ENCODE assay signal across 14 cellular contexts in genomic region chr14:76486251-76486743, GRCh38.
DNase-seq lines count a peak whose midpoint lies in the region; ATAC-seq, FAIRE-seq and TF ChIP-seq lines count a peak whose summit lies in the region.
"Had no signal": no experiment of that assay in that cellular context is flagged by ENCODE, and none has a peak within 500 bp of the region (broad histone marks: within the 10 kb centered on the region; RNA-seq: fewer than 3 reads in every experiment).

No MANE protein-coding gene starts in this region.

- H3K4me3 ChIP-seq in GM23338 (no peak overlapping the region), HepG2 (replicated peaks in 1 of 3; ENCODE audit: insufficient read depth in 1 of 3, low read depth in 2 of 3, low read length in 3 of 3) (no peak overlapping the region)
- H3K4me3 ChIP-seq: lower lobe of right lung, skin epidermis had no signal

- TF ChIP-seq RAD21 in HepG2 (CRISPR knock-in tag; IDR thresholded peaks at IDR 0.05), result no peak

- H3K79me2 ChIP-seq in GM23338 (replicated peaks; ENCODE audit: insufficient read depth) (no peaks in the 10 kb centered on the region), HepG2 (ENCODE audit: insufficient read depth, low read length) (no peaks in the 10 kb centered on the region)

- H3K27me3 Mint-ChIP-seq in GM23338 (ENCODE audit: insufficient read depth, low read depth, poor library complexity) (no peaks in the 10 kb centered on the region), nephron progenitor cell (ENCODE audit: low read depth, poor library complexity) (peaks cover 64% of the 10 kb centered on the region)
- H3K27me3 Mint-ChIP-seq in activated CD8-positive, alpha-beta T cell treated with anti-CD3 and anti-CD28 coated beads, Interleukin-2, amount 10 ng/mL, durations not matched to agents 7 days and 5 days (ENCODE audit: low read depth), result no peaks in the 10 kb centered on the region

- in situ Hi-C loops in HepG2 (cut with HindIII; ENCODE audit: extremely low pct_ligation_motif_present, low pct_unique_long_range_greater_than_20kb), result no loop called here

- peaks cover 17% of the 10 kb centered on the region for H3K4me1 Mint-ChIP-seq in GM23338
- H3K4me1 Mint-ChIP-seq in nephron progenitor cell, result peaks cover 64% of the 10 kb centered on the region
- H3K4me1 Mint-ChIP-seq in activated CD8-positive, alpha-beta T cell treated with anti-CD3 and anti-CD28 coated beads, Interleukin-2, amount 10 ng/mL, durations not matched to agents 7 days and 5 days (ENCODE audit: low read depth), result no peaks in the 10 kb centered on the region

- no peaks in the 10 kb centered on the region for H3K36me3 ChIP-seq in GM23338 (ENCODE audit: insufficient read depth)
- H3K36me3 ChIP-seq in HepG2 (replicated peaks in 1 of 2; ENCODE audit: control insufficient read depth in 1 of 2, insufficient read depth in 2 of 2, low read length in 2 of 2), result no peaks in the 10 kb centered on the region
- H3K36me3 ChIP-seq: lower lobe of right lung had no signal

- FAIRE-seq in HepG2 (lab: Jason Lieb, UNC), result no peak

- H3K9me2 ChIP-seq in GM23338 (ENCODE audit: insufficient read depth), result 0 out of 2 replicates have a peak, but pooled peaks cover 6% of the 10 kb centered on the region

- ATAC-seq in GM23338 (peak; percentile 37), HepG2 (no peak)
- ATAC-seq in activated CD8-positive, alpha-beta T cell treated with anti-CD3 and anti-CD28 coated beads, Interleukin-2, amount 10 ng/mL, durations not matched to agents 7 days and 5 days, result no peak
- ATAC-seq: lower lobe of right lung had no signal

- no peak for TF ChIP-seq POLR2A in HepG2 (IDR thresholded peaks at IDR 0.05; ENCODE audit: insufficient read depth in 1 of 2, low read depth in 2 of 2, low read length in 2 of 2)

- BruUV-seq in HepG2 (replicated peaks; lab: Mats Ljungman, UMichigan), result no TSS peak

- TF ChIP-seq EP300 in HepG2 (IDR thresholded peaks at IDR 0.05; ENCODE audit: low read depth in 2 of 2, low read length in 2 of 2), result no peak
- TF ChIP-seq EP300 in HepG2 (CRISPR knock-in tag; IDR thresholded peaks at IDR 0.05; ENCODE audit: borderline replicate concordance), result no peak

- H3K9me3 ChIP-seq in HepG2 (ENCODE audit: low read length), result no peaks in the 10 kb centered on the region
- H3K9me3 ChIP-seq: lower lobe of right lung had no signal

- no peak for DNase-seq in GM23338 (ENCODE audit: low spot score)
- peak; percentile 10 to 25 for DNase-seq in NCI-H1930 (lab: John Stamatoyannopoulos, UW)
- DNase-seq in NCI-H748 treated with DMSO at 0.1 percent for 48 hours (lab: John Stamatoyannopoulos, UW), result peak; percentile 98
- DNase-seq in nephron progenitor cell, result peak; percentile 31
- no peak for DNase-seq in HepG2 (ENCODE audit: low spot score)
- DNase-seq in SKM-1 (lab: John Stamatoyannopoulos, UW; ENCODE audit: unreplicated experiment), result no peak
- DNase-seq in SW 1271 (lab: John Stamatoyannopoulos, UW), result no peak
- no peak for DNase-seq in activated CD8-positive, alpha-beta T cell treated with anti-CD3 and anti-CD28 coated beads, Interleukin-2, amount 10 ng/mL, durations not matched to agents 7 days and 5 days
- DNase-seq: activated CD4-positive, alpha-beta T cell treated with anti-CD3 and anti-CD28 coated beads for 48 hours; activated T-cell treated with anti-CD3 and anti-CD28 coated beads, Interleukin-2, amount 50 U/mL, for 48 hours; anterior cingulate cortex; C1 segment of cervical spinal cord; lower lobe of right lung had no signal

- H3K27ac Mint-ChIP-seq in GM23338, result 0 out of 2 replicates have a peak overlapping the region, but pooled peaks have one; percentile 3
- H3K27ac Mint-ChIP-seq in nephron progenitor cell, result peak overlapping the region; percentile 15
- H3K27ac Mint-ChIP-seq in activated CD8-positive, alpha-beta T cell treated with anti-CD3 and anti-CD28 coated beads, Interleukin-2, amount 10 ng/mL, durations not matched to agents 7 days and 5 days, result no peak overlapping the region

- H3K27ac ChIP-seq in GM23338 (ENCODE audit: low read depth), result no peak overlapping the region
- no peak overlapping the region for H3K27ac ChIP-seq in HepG2 (ENCODE audit: extremely low read length, insufficient read depth, low read length)
- H3K27ac ChIP-seq: lower lobe of right lung, skin epidermis had no signal

- no peak overlapping the region for H3K9ac ChIP-seq in HepG2 (ENCODE audit: insufficient read depth, low read depth, low read length)

- H3K27me3 ChIP-seq in GM23338 (ENCODE audit: insufficient read depth) (no peaks in the 10 kb centered on the region), HepG2 (ENCODE audit: control insufficient read depth in 1 of 2, insufficient read depth in 2 of 2, low read length in 2 of 2) (peaks cover 0 to 1% of the 10 kb centered on the region in 2 experiments; a peak in 3 of 5 replicates)

- no peaks in the 10 kb centered on the region for H3K9me3 Mint-ChIP-seq in GM23338
- no peaks in the 10 kb centered on the region for H3K9me3 Mint-ChIP-seq in nephron progenitor cell
- H3K9me3 Mint-ChIP-seq in activated CD8-positive, alpha-beta T cell treated with anti-CD3 and anti-CD28 coated beads, Interleukin-2, amount 10 ng/mL, durations not matched to agents 7 days and 5 days (ENCODE audit: insufficient read depth), result no peaks in the 10 kb centered on the region

- H3K4me3 Mint-ChIP-seq in GM23338, result no peak overlapping the region
- H3K4me3 Mint-ChIP-seq in nephron progenitor cell, result peak overlapping the region; percentile 43
- H3K4me3 Mint-ChIP-seq in activated CD8-positive, alpha-beta T cell treated with anti-CD3 and anti-CD28 coated beads, Interleukin-2, amount 10 ng/mL, durations not matched to agents 7 days and 5 days, result no peak overlapping the region

- TF ChIP-seq CTCF in GM23338 (conservative IDR thresholded peaks at IDR 0.05; ENCODE audit: low read depth in 2 of 2) (no peak), nephron progenitor cell (IDR thresholded peaks at IDR 0.05) (no peak), HepG2 (CRISPR knock-in tag; IDR thresholded peaks at IDR 0.05) (no peak)

- CTCF ChIA-PET in HepG2 (lab: Yijun Ruan, JAX; ENCODE audit: low intra/inter-chr PET ratio, low total read pairs), result no interaction called here
- CTCF ChIA-PET in activated CD8-positive, alpha-beta T cell treated with anti-CD3 and anti-CD28 coated beads, Interleukin-2, amount 10 ng/mL, durations not matched to agents 7 days and 5 days (lab: Charles Lee), result no interaction called here

- H2AFZ ChIP-seq in GM23338 (peak overlapping the region; percentile 90), HepG2 (ENCODE audit: low read length) (no peak overlapping the region)

- intact Hi-C loops in HepG2 (cut with micrococcal nuclease; ENCODE audit: unreplicated experiment), result no loop called here

- H3K36me3 Mint-ChIP-seq in GM23338 (ENCODE audit: low read depth) (no peaks in the 10 kb centered on the region), nephron progenitor cell (ENCODE audit: low read depth) (no peaks in the 10 kb centered on the region)
- no peaks in the 10 kb centered on the region for H3K36me3 Mint-ChIP-seq in activated CD8-positive, alpha-beta T cell treated with anti-CD3 and anti-CD28 coated beads, Interleukin-2, amount 10 ng/mL, durations not matched to agents 7 days and 5 days (ENCODE audit: low read depth)

- H3F3A ChIP-seq in GM23338 (replicated peaks; ENCODE audit: low read depth), result no peaks in the 10 kb centered on the region

- H3K4me1 ChIP-seq in GM23338 (ENCODE audit: insufficient read depth) (peaks cover 6% of the 10 kb centered on the region), HepG2 (ENCODE audit: insufficient read depth, low read length) (no peaks in the 10 kb centered on the region)
- H3K4me1 ChIP-seq: lower lobe of right lung had no signal

- WGBS in HepG2 (ENCODE audit: low lambda C conversion rate), result 2% methylated on average over 4 of the region's 7 CpGs

- H3K4me2 ChIP-seq in GM23338, result 0 out of 2 replicates have a peak overlapping the region, but pooled peaks have one; percentile 26
- H3K4me2 ChIP-seq in HepG2 (ENCODE audit: low read depth, low read length), result no peak overlapping the region

- H4K20me1 ChIP-seq in GM23338 (replicated peaks; ENCODE audit: insufficient read depth), result no peaks in the 10 kb centered on the region
- H4K20me1 ChIP-seq in HepG2 (ENCODE audit: insufficient read depth, low read length), result no peaks in the 10 kb centered on the region

- POLR2A ChIA-PET in HepG2 (lab: Yijun Ruan, JAX), result no interaction called here
- POLR2A ChIA-PET in activated CD8-positive, alpha-beta T cell treated with anti-CD3 and anti-CD28 coated beads, Interleukin-2, amount 10 ng/mL, durations not matched to agents 7 days and 5 days (lab: Charles Lee), result no interaction called here

TF ChIP-seq in GM23338, 12 proteins besides CTCF, POLR2A, EP300 and RAD21 (continues in another document):
- TF ChIP-seq EZH2phosphoT487 (IDR thresholded peaks at IDR 0.05; ENCODE audit: unreplicated experiment), result no peak

TF ChIP-seq in HepG2, 621 proteins besides CTCF, POLR2A, EP300 and RAD21 (continues in another document):
- TF ChIP-seq ZNF770 (CRISPR knock-in tag; IDR thresholded peaks at IDR 0.05) (no peak), TFAP4 (IDR thresholded peaks at IDR 0.05; ENCODE audit: borderline replicate concordance, low read depth) (no peak), JUN (CRISPR knock-in tag; IDR thresholded peaks at IDR 0.05) (no peak), ZNF773 (CRISPR knock-in tag; IDR thresholded peaks at IDR 0.05; ENCODE audit: borderline replicate concordance) (no peak), ELF3 (CRISPR knock-in tag; IDR thresholded peaks at IDR 0.05) (no peak), ZNF34 (CRISPR knock-in tag; IDR thresholded peaks at IDR 0.05; ENCODE audit: borderline replicate concordance) (no peak)

Comparison
In these comparisons a context has a peak if more than half of its experiments do, and no peak if none do; other contexts are left out.
1. DNase-seq: peak in NCI-H1930 (2 of 2), NCI-H748 treated with DMSO at 0.1 percent for 48 hours (single experiment) and nephron progenitor cell (single experiment); none in GM23338 (single experiment), HepG2 (single experiment), SKM-1 (single experiment), SW 1271 (0 of 2) and activated CD8-positive, alpha-beta T cell treated with anti-CD3 and anti-CD28 coated beads, Interleukin-2, amount 10 ng/mL, durations not matched to agents 7 days and 5 days (single experiment).